Comparison of ENCODE assay signal across 8 cellular contexts in genomic region chr11:75022759-75023396, GRCh38. TPM values are rescaled to one million over a fixed set of nuclear protein-coding genes. Genes with fewer than 3 reads are reported as not detected.
DNase-seq lines count a peak whose midpoint lies in the region; ATAC-seq and TF ChIP-seq lines count a peak whose summit lies in the region.

No MANE protein-coding gene starts in this region.

- peak; percentile 82 for DNase-seq in CD1c-positive myeloid dendritic cell (ENCODE audit: extremely low spot score)
- peak; percentile 77 for DNase-seq in LHCN-M2 (ENCODE audit: low read depth)
- peak; percentile 83 for DNase-seq in RPMI8226
- peak; percentile 52 to 58 for DNase-seq in activated T-helper 1 cell treated with anti-CD3 and anti-CD28 coated beads, Interleukin-2, amount 50 U/mL, for 16 hours (ENCODE audit: low read depth in 1 of 2, low spot score in 1 of 2)
- DNase-seq in fibroblast of villous mesenchyme (ENCODE audit: low read depth) = peak; percentile 84
- DNase-seq in non-pigmented ciliary epithelial cell (ENCODE audit: low read depth) = peak; percentile 52
- peak in 44 of 49 donors; percentile 13 to 82 (median 65) for DNase-seq in substantia nigra (lab: John Stamatoyannopoulos, UW)

- TF ChIP-seq CTCF in fibroblast of villous mesenchyme (IDR thresholded peaks at IDR 0.05; ENCODE audit: insufficient read depth, low read depth, low read length) = peak; percentile 97

- peak overlapping the region; percentile 84 for H3K27ac ChIP-seq in substantia nigra (ENCODE audit: low read depth, low read length, poor library complexity, severe bottlenecking)

- H3K4me3 ChIP-seq in fibroblast of villous mesenchyme (ENCODE audit: low read depth, low read length) = no peak overlapping the region

- ATAC-seq in GM19467 (IDR thresholded peaks at IDR 0.05; ENCODE audit: unreplicated experiment) = peak; percentile 66

RNA-seq across cellular contexts. Expression of gene NEU3, which starts 34.1 kb away (rescaled TPM):
- total RNA-seq in LHCN-M2 (2014; rRNA removed) = 7.7 and 8.8 TPM in 2 replicates
- 3.1 TPM for polyA plus RNA-seq in LHCN-M2 (2012)
- 6.4 and 11.2 TPM in 2 replicates for total RNA-seq in fibroblast of villous mesenchyme
